Comparison of ENCODE assay signal across 8 cellular contexts in genomic region chr17:75405365-75406221, GRCh38. TPM values are rescaled to one million over a fixed set of nuclear protein-coding genes. Genes with fewer than 3 reads are reported as not detected.
DNase-seq lines count a peak whose midpoint lies in the region; ATAC-seq and TF ChIP-seq lines count a peak whose summit lies in the region.

Gene GRB2, minus strand, starts transcription at chr17:75405678. Its CDS starts 12,050 bp downstream, at chr17:75393628.

- ATAC-seq in GM21447 (IDR thresholded peaks at IDR 0.05; ENCODE audit: unreplicated experiment): peak; percentile 78

- H3K27me3 ChIP-seq in OCI-LY1 (ENCODE audit: insufficient read depth, low read length): no peaks in the 10 kb centered on the region

- in situ Hi-C loops in endometrial microvascular endothelial cells (cut with HindIII; ENCODE audit: inconsistent ontology term, low pct_unique_long_range_greater_than_20kb, low sequenced_read_pairs): no loop called here

- peak within 1 kb of the TSS; percentile 87 for H3K4me2 ChIP-seq in OCI-LY1 (ENCODE audit: low read length)

- no peaks in the 10 kb centered on the region for H3K9me3 ChIP-seq in OCI-LY1 (ENCODE audit: low read length)
- H3K9me3 ChIP-seq in mesodermal cell (ENCODE audit: control insufficient read depth, low read length): no peaks in the 10 kb centered on the region

- H3K79me2 ChIP-seq in OCI-LY1 (ENCODE audit: insufficient read depth, low read length): peaks cover 48% of the 10 kb centered on the region

- no peak for TF ChIP-seq CTCF in OCI-LY1 (IDR thresholded peaks at IDR 0.05; ENCODE audit: low read length)

- peak within 1 kb of the TSS; percentile 17; the same call in 1 of the 2 replicates for H2AFZ ChIP-seq in OCI-LY1 (ENCODE audit: low read length)

- H3K9me2 ChIP-seq in OCI-LY1 (ENCODE audit: low read depth, low read length): no peaks in the 10 kb centered on the region

- H3K4me3 ChIP-seq in OCI-LY1 (ENCODE audit: low read depth, low read length, poor library complexity, severe bottlenecking): peak within 1 kb of the TSS; percentile 96
- peak within 1 kb of the TSS; percentile 99 for H3K4me3 ChIP-seq in mesodermal cell (ENCODE audit: extremely low read depth, insufficient read depth, low read length, poor library complexity, severe bottlenecking)

- peak; percentile 95 for DNase-seq in COR-L47 (lab: John Stamatoyannopoulos, UW)
- peak; percentile 98 for DNase-seq in HuH-7 (ENCODE audit: low spot score)
- peak; percentile 100 for DNase-seq in activated CD8-positive, alpha-beta memory T cell treated with anti-CD3 and anti-CD28 coated beads, Interleukin-2, amount 50 U/mL, for 4 hours
- peak; percentile 99 for DNase-seq in stimulated activated CD8-positive, alpha-beta memory T cell treated with anti-CD3 and anti-CD28 coated beads, Interleukin-15, amount 100 ng/mL, for 24 hours (ENCODE audit: low read depth)

- peak within 1 kb of the TSS; percentile 97 for H3K9ac ChIP-seq in OCI-LY1 (ENCODE audit: low read length)

- no peaks in the 10 kb centered on the region for H4K20me1 ChIP-seq in OCI-LY1 (ENCODE audit: insufficient read depth, low read length)

- no peaks in the 10 kb centered on the region for H3F3A ChIP-seq in OCI-LY1 (ENCODE audit: insufficient read depth, low read length)

- WGBS in mesodermal cell (ENCODE audit: insufficient coverage in 2 of 2), 2 experiments: 1 to 3% methylated on average over 62 to 72 of the region's 74 CpGs

- H3K4me1 ChIP-seq in OCI-LY1 (ENCODE audit: insufficient read depth, low read length, severe bottlenecking): peaks cover 37% of the 10 kb centered on the region
- H3K4me1 ChIP-seq in mesodermal cell (ENCODE audit: control insufficient read depth, insufficient read depth, low read length, poor library complexity, severe bottlenecking): peaks cover 5% of the 10 kb centered on the region

- peaks cover 6% of the 10 kb centered on the region for H3K36me3 ChIP-seq in OCI-LY1 (ENCODE audit: insufficient read depth, low read length)
- H3K36me3 ChIP-seq in mesodermal cell (ENCODE audit: control insufficient read depth, insufficient read depth, low read length): peaks cover 3% of the 10 kb centered on the region

- H3K27ac ChIP-seq in OCI-LY1 (ENCODE audit: low read depth, low read length, poor library complexity, severe bottlenecking): peak within 1 kb of the TSS; percentile 87
- peak within 1 kb of the TSS; percentile 84 for H3K27ac ChIP-seq in mesodermal cell (ENCODE audit: low read depth, low read length, severe bottlenecking)

RNA-seq across cellular contexts. Expression of gene GRB2, which starts in this region (rescaled TPM):
- 81.3 TPM for total RNA-seq in endometrial microvascular endothelial cells (ENCODE audit: inconsistent ontology term)
- 61.3 TPM for polyA plus RNA-seq in mesodermal cell (2013, experiment 1 of 2)
- 59.9 TPM for polyA plus RNA-seq in mesodermal cell (2013, experiment 2 of 2)

Comparison
In these comparisons a context has a peak if more than half of its experiments do, and no peak if none do; other contexts are left out.
1. Peak in every context shown above with its lines: DNase-seq, ATAC-seq, H3K4me3 ChIP-seq and H3K27ac ChIP-seq.